In genomic region chr10:35822316-35822715, GRCh38 we compare ENCODE assay signal across 9 cellular contexts.
DNase-seq lines count a peak whose midpoint lies in the region; ATAC-seq, FAIRE-seq and TF ChIP-seq lines count a peak whose summit lies in the region.
"Had no signal": no experiment of that assay in that cellular context is flagged by ENCODE, and none has a peak within 500 bp of the region (broad histone marks: within the 10 kb centered on the region; RNA-seq: fewer than 3 reads in every experiment).

No MANE protein-coding gene starts in this region.

- peaks cover 0 to 2% of the 10 kb centered on the region in 2 donors for H3K9me3 Mint-ChIP-seq in activated T-cell treated with anti-CD3 and anti-CD28 coated beads, Interleukin-2, amount 50 U/mL, for 72 hours

- no peaks in the 10 kb centered on the region for H3K27me3 Mint-ChIP-seq in activated T-cell treated with anti-CD3 and anti-CD28 coated beads, Interleukin-2, amount 50 U/mL, for 72 hours (ENCODE audit: low read depth)

- no peaks in the 10 kb centered on the region for H3K27me3 ChIP-seq in Peyer's patch

- no peak overlapping the region for H3K27ac ChIP-seq in Peyer's patch

- intact Hi-C loops in Right ventricle myocardium superior (cut with DNase I) = no loop called here

- H3K4me3 ChIP-seq in Peyer's patch = no peak overlapping the region

- H3K4me1 Mint-ChIP-seq in activated T-cell treated with anti-CD3 and anti-CD28 coated beads, Interleukin-2, amount 50 U/mL, for 72 hours (ENCODE audit: low read depth) = no peaks in the 10 kb centered on the region

- H3K36me3 ChIP-seq in Peyer's patch = no peaks in the 10 kb centered on the region

- no peak overlapping the region for H3K27ac Mint-ChIP-seq in activated T-cell treated with anti-CD3 and anti-CD28 coated beads, Interleukin-2, amount 50 U/mL, for 72 hours

- peak; percentile 26 for DNase-seq in GM04503 (ENCODE audit: low read depth)
- DNase-seq in Peyer's patch = peak in 2 of 3 donors; percentile 16 to 51
- DNase-seq in Right ventricle myocardium superior = peak; percentile 92
- DNase-seq in renal cortical epithelial cell (ENCODE audit: low read depth) = peak; percentile 86
- no peak for DNase-seq in activated T-cell treated with anti-CD3 and anti-CD28 coated beads, Interleukin-2, amount 50 U/mL, for 72 hours
- DNase-seq in GM19239 (ENCODE audit: insufficient read length, low spot score) = no peak
- no peak for DNase-seq in activated CD4-positive, CD25-positive, alpha-beta regulatory T cell treated with anti-CD3 and anti-CD28 coated beads, Interleukin-2, amount 50 U/mL, for 72 hours
- no peak for DNase-seq in activated CD8-positive, alpha-beta memory T cell treated with anti-CD3 and anti-CD28 coated beads for 24 hours
- DNase-seq: stimulated activated CD4-positive, alpha-beta T cell treated with anti-CD3 and anti-CD28 coated beads, Interleukin-12 subunit alpha, Interleukin-12 subunit beta, amount 100 ng/mL, for 4 hours had no signal

- TF ChIP-seq POLR2A in Peyer's patch (IDR thresholded peaks at IDR 0.05) = no peak

- H3K36me3 Mint-ChIP-seq in activated T-cell treated with anti-CD3 and anti-CD28 coated beads, Interleukin-2, amount 50 U/mL, for 72 hours (ENCODE audit: insufficient read depth in 2 of 2) = no peaks in the 10 kb centered on the region

- no peak for TF ChIP-seq CTCF in Peyer's patch (IDR thresholded peaks at IDR 0.05)

- H3K4me3 Mint-ChIP-seq in activated T-cell treated with anti-CD3 and anti-CD28 coated beads, Interleukin-2, amount 50 U/mL, for 72 hours = no peak overlapping the region

- peak; percentile 99 for ATAC-seq in Right ventricle myocardium superior (ENCODE audit: poor library complexity)
- no peak for ATAC-seq in activated T-cell treated with anti-CD3 and anti-CD28 coated beads, Interleukin-2, amount 50 U/mL, for 72 hours (replicated peaks in 1 of 2)

- H3K4me1 ChIP-seq in Peyer's patch = no peaks in the 10 kb centered on the region

- FAIRE-seq in GM19239 (lab: Jason Lieb, UNC) = no peak

- H3K9me3 ChIP-seq in Peyer's patch = no peaks in the 10 kb centered on the region

Comparison
In these comparisons a context has a peak if more than half of its experiments do, and no peak if none do; other contexts are left out.
1. DNase-seq: peak in GM04503 (single experiment), Peyer's patch (2 of 3), Right ventricle myocardium superior (single experiment) and renal cortical epithelial cell (single experiment); none in activated T-cell treated with anti-CD3 and anti-CD28 coated beads, Interleukin-2, amount 50 U/mL, for 72 hours (0 of 2), GM19239 (single experiment), activated CD4-positive, CD25-positive, alpha-beta regulatory T cell treated with anti-CD3 and anti-CD28 coated beads, Interleukin-2, amount 50 U/mL, for 72 hours (single experiment) and activated CD8-positive, alpha-beta memory T cell treated with anti-CD3 and anti-CD28 coated beads for 24 hours (single experiment).